In genomic region chr3:138210528-138210927, GRCh38 we compare ENCODE assay signal across 28 cellular contexts.
"Had no signal": no experiment of that assay in that cellular context is flagged by ENCODE, and none has a peak within 500 bp of the region (broad histone marks: within the 10 kb centered on the region; RNA-seq: fewer than 3 reads in every experiment).

No MANE protein-coding gene starts in this region.

- H3K4me3 ChIP-seq: adrenal gland, ascending aorta, dorsolateral prefrontal cortex, esophagus squamous epithelium, gastrocnemius medialis, lower lobe of right lung, sigmoid colon, smooth muscle cell, testis, vagina had no signal

- H3K27ac ChIP-seq: adrenal gland, ascending aorta, brain microvascular endothelial cell, esophagus squamous epithelium, gastrocnemius medialis, lower lobe of right lung, sigmoid colon, testis, vagina had no signal

- H3K36me3 ChIP-seq: adrenal gland, gastrocnemius medialis had no signal

- DNase-seq: activated B cell treated with CpG ODN at 0.5 μM for 24 hours; activated CD4-positive, alpha-beta T cell treated with anti-CD3 and anti-CD28 coated beads for 36 hours; activated CD4-positive, alpha-beta T cell treated with anti-CD3 and anti-CD28 coated beads, Interleukin-2, amount 50 U/mL, for 4 hours; activated CD8-positive, alpha-beta memory T cell treated with anti-CD3 and anti-CD28 coated beads for 24 hours; activated CD8-positive, alpha-beta memory T cell treated with anti-CD3 and anti-CD28 coated beads, Interleukin-2, amount 50 U/mL, for 4 hours; activated naive CD4-positive, alpha-beta T cell; activated T-cell treated with anti-CD3 and anti-CD28 coated beads, Interleukin-2, amount 50 U/mL, for 4 hours; adrenal gland; brain microvascular endothelial cell; central memory CD4-positive, alpha-beta T cell; dorsolateral prefrontal cortex; esophagus squamous epithelium; gastrocnemius medialis; hypothalamus; kidney; lower lobe of right lung; naive B cell; posterior cingulate gyrus; sigmoid colon; stimulated activated CD4-positive, alpha-beta T cell treated with anti-CD3 and anti-CD28 coated beads, Interleukin-15, amount 100 ng/mL, for 24 hours; stimulated activated CD4-positive, alpha-beta T cell treated with anti-CD3 and anti-CD28 coated beads, Interleukin-2, amount 100 ng/mL, for 48 hours; stimulated activated CD8-positive, alpha-beta memory T cell treated with anti-CD3 and anti-CD28 coated beads, Interleukin-4, amount 100 ng/mL, for 48 hours; stimulated activated naive CD4-positive, alpha-beta T cell; T1000; testis had no signal

- H3K27me3 ChIP-seq: adrenal gland, ascending aorta, brain microvascular endothelial cell, dorsolateral prefrontal cortex, esophagus squamous epithelium, gastrocnemius medialis, sigmoid colon, testis, vagina had no signal

- H3K9me3 ChIP-seq: adrenal gland, ascending aorta, esophagus squamous epithelium, gastrocnemius medialis, lower lobe of right lung, sigmoid colon, testis, vagina had no signal

- H3K4me1 ChIP-seq: ascending aorta, lower lobe of right lung, vagina had no signal

- H3K4me2 ChIP-seq: smooth muscle cell had no signal
